18 cellular contexts compared by ENCODE assay signal in genomic region chr20:34388000-34388399, GRCh38. TPM values are rescaled to one million over a fixed set of nuclear protein-coding genes. Genes with fewer than 3 reads are reported as not detected.
DNase-seq lines count a peak whose midpoint lies in the region; ATAC-seq, FAIRE-seq and TF ChIP-seq lines count a peak whose summit lies in the region.
"Had no signal": no experiment of that assay in that cellular context is flagged by ENCODE, and none has a peak within 500 bp of the region (broad histone marks: within the 10 kb centered on the region; RNA-seq: fewer than 3 reads in every experiment).

No MANE protein-coding gene starts in this region.

- H3K79me2 ChIP-seq in HepG2 (ENCODE audit: insufficient read depth, low read length) (peaks cover 96% of the 10 kb centered on the region), PC-9 (ENCODE audit: low read depth) (peaks cover 91% of the 10 kb centered on the region)

- BruUV-seq in HepG2 (replicated peaks; lab: Mats Ljungman, UMichigan): no TSS peak
- no TSS peak for BruUV-seq in PC-9 (replicated peaks; lab: Mats Ljungman, UMichigan)

- H3K4me2 ChIP-seq in HepG2 (ENCODE audit: low read depth, low read length): no peak overlapping the region
- H3K4me2 ChIP-seq in PC-9: no peak overlapping the region

- H2AFZ ChIP-seq in HepG2 (ENCODE audit: low read length) (no peak overlapping the region), PC-9 (no peak overlapping the region)

- no peak for TF ChIP-seq RAD21 in HepG2 (CRISPR knock-in tag; IDR thresholded peaks at IDR 0.05)

- no peak overlapping the region for H3K9ac ChIP-seq in HepG2 (ENCODE audit: insufficient read depth, low read depth, low read length)

- peak overlapping the region in 1 of 2 donors; percentile 17 for H3K4me3 Mint-ChIP-seq in stimulated activated naive B cell treated with anti-CD40 and anti-IgM and Interleukin-4, amounts not matched to agents 10 μg/mL and 1 μg/mL and 100 μg/mL, for 72 hours
- H3K4me3 Mint-ChIP-seq: activated B cell treated with CpG ODN at 0.5 μM for 24 hours; activated CD8-positive, alpha-beta memory T cell treated with anti-CD3 and anti-CD28 coated beads, Interleukin-2, amount 10 ng/mL, durations not matched to agents 7 days and 5 days; naive thymus-derived CD8-positive, alpha-beta T cell; T-cell had no signal

- peaks cover 85% of the 10 kb centered on the region for H3F3A ChIP-seq in PC-9 (ENCODE audit: insufficient read depth, low read depth)

- peaks cover 8 to 39% of the 10 kb centered on the region in 2 experiments for H3K36me3 ChIP-seq in HepG2 (replicated peaks in 1 of 2; ENCODE audit: control insufficient read depth in 1 of 2, insufficient read depth in 2 of 2, low read length in 2 of 2)
- H3K36me3 ChIP-seq in right lobe of liver: peaks cover 0 to 5% (median 2%) of the 10 kb centered on the region in 4 donors
- peaks cover 24% of the 10 kb centered on the region for H3K36me3 ChIP-seq in PC-9 (ENCODE audit: low read depth)

- CTCF ChIA-PET in HepG2 (lab: Yijun Ruan, JAX; ENCODE audit: low intra/inter-chr PET ratio, low total read pairs): no interaction called here
- CTCF ChIA-PET in PC-9 (lab: Charles Lee): interaction anchor here (0.6 kb wide), 1 partner anchor 666 kb away, joined by 8 read pairs; no protein-coding TSS in a partner anchor

- H3K9me3 Mint-ChIP-seq in stimulated activated naive B cell treated with anti-CD40 and anti-IgM and Interleukin-4, amounts not matched to agents 10 μg/mL and 1 μg/mL and 100 μg/mL, for 72 hours: no peaks in the 10 kb centered on the region
- H3K9me3 Mint-ChIP-seq: activated B cell treated with CpG ODN at 0.5 μM for 24 hours; naive thymus-derived CD8-positive, alpha-beta T cell; T-cell had no signal

- H4K20me1 ChIP-seq in HepG2 (ENCODE audit: insufficient read depth, low read length) (peaks cover 47% of the 10 kb centered on the region), PC-9 (ENCODE audit: insufficient read depth) (peaks cover 11% of the 10 kb centered on the region)

- 95% methylated on average over 3 of the region's 3 CpGs for WGBS in HepG2 (ENCODE audit: low lambda C conversion rate)
- WGBS in right lobe of liver (ENCODE audit: insufficient coverage, low coverage, low lambda C conversion rate, missing lambda C conversion rate): 88% methylated on average over 3 of the region's 3 CpGs

- no peaks in the 10 kb centered on the region for H3K27me3 Mint-ChIP-seq in stimulated activated naive B cell treated with anti-CD40 and anti-IgM and Interleukin-4, amounts not matched to agents 10 μg/mL and 1 μg/mL and 100 μg/mL, for 72 hours
- H3K27me3 Mint-ChIP-seq: activated B cell treated with CpG ODN at 0.5 μM for 24 hours; activated CD8-positive, alpha-beta memory T cell treated with anti-CD3 and anti-CD28 coated beads, Interleukin-2, amount 10 ng/mL, durations not matched to agents 7 days and 5 days; naive thymus-derived CD8-positive, alpha-beta T cell; T-cell had no signal

- no peak for ATAC-seq in HepG2
- ATAC-seq in right lobe of liver: no peak
- no peak for ATAC-seq in stimulated activated naive B cell treated with anti-CD40 and anti-IgM and Interleukin-4, amounts not matched to agents 10 μg/mL and 1 μg/mL and 100 μg/mL, for 72 hours (replicated peaks)
- no peak for ATAC-seq in GM19455 (IDR thresholded peaks at IDR 0.05; ENCODE audit: unreplicated experiment)
- ATAC-seq: activated CD8-positive, alpha-beta memory T cell treated with anti-CD3 and anti-CD28 coated beads, Interleukin-2, amount 10 ng/mL, durations not matched to agents 7 days and 5 days; foreskin keratinocyte; naive thymus-derived CD8-positive, alpha-beta T cell; T-cell had no signal

- H3K9me3 ChIP-seq in HepG2 (ENCODE audit: low read length) (no peaks in the 10 kb centered on the region), right lobe of liver (no peaks in the 10 kb centered on the region), PC-9 (ENCODE audit: insufficient read depth, low read depth) (no peaks in the 10 kb centered on the region)

- H3K27ac ChIP-seq in HepG2 (ENCODE audit: extremely low read length, insufficient read depth, low read length) (no peak overlapping the region), right lobe of liver (no peak overlapping the region), PC-9 (peak overlapping the region; percentile 76)
- H3K27ac ChIP-seq: foreskin keratinocyte had no signal

- H3K27me3 ChIP-seq in HepG2 (ENCODE audit: control insufficient read depth in 1 of 2, insufficient read depth in 2 of 2, low read length in 2 of 2) (no peaks in the 10 kb centered on the region), right lobe of liver (no peaks in the 10 kb centered on the region), PC-9 (ENCODE audit: insufficient read depth, low read depth) (no peaks in the 10 kb centered on the region)
- H3K27me3 ChIP-seq: foreskin keratinocyte had no signal

- TF ChIP-seq EP300 in HepG2 (IDR thresholded peaks at IDR 0.05; ENCODE audit: low read depth in 2 of 2, low read length in 2 of 2) (no peak), HepG2 (CRISPR knock-in tag; IDR thresholded peaks at IDR 0.05; ENCODE audit: borderline replicate concordance) (no peak)

- H3K4me1 ChIP-seq in HepG2 (ENCODE audit: insufficient read depth, low read length) (peaks cover 48% of the 10 kb centered on the region), right lobe of liver (peaks cover 0 to 51% (median 16%) of the 10 kb centered on the region in 4 donors), PC-9 (replicated peaks; ENCODE audit: insufficient read depth) (peaks cover 67% of the 10 kb centered on the region)

- peaks cover 27 to 49% of the 10 kb centered on the region in 2 donors for H3K4me1 Mint-ChIP-seq in stimulated activated naive B cell treated with anti-CD40 and anti-IgM and Interleukin-4, amounts not matched to agents 10 μg/mL and 1 μg/mL and 100 μg/mL, for 72 hours

- no peak for TF ChIP-seq CTCF in HepG2 (CRISPR knock-in tag; IDR thresholded peaks at IDR 0.05)
- TF ChIP-seq CTCF in right lobe of liver (IDR thresholded peaks at IDR 0.05): no peak
- TF ChIP-seq CTCF in PC-9 (conservative IDR thresholded peaks at IDR 0.05): no peak

- H3K9me2 ChIP-seq in PC-9 (ENCODE audit: insufficient read depth): no peaks in the 10 kb centered on the region

- H3K27ac Mint-ChIP-seq in stimulated activated naive B cell treated with anti-CD40 and anti-IgM and Interleukin-4, amounts not matched to agents 10 μg/mL and 1 μg/mL and 100 μg/mL, for 72 hours: peak overlapping the region; percentile 4
- H3K27ac Mint-ChIP-seq: activated CD8-positive, alpha-beta memory T cell treated with anti-CD3 and anti-CD28 coated beads, Interleukin-2, amount 10 ng/mL, durations not matched to agents 7 days and 5 days; T-cell had no signal

- no peak for FAIRE-seq in HepG2 (lab: Jason Lieb, UNC)
- no peak for FAIRE-seq in urothelium cell line (lab: Jason Lieb, UNC)

- in situ Hi-C loops in HepG2 (cut with HindIII; ENCODE audit: extremely low pct_ligation_motif_present, low pct_unique_long_range_greater_than_20kb): no loop called here

- peaks cover 16 to 28% of the 10 kb centered on the region in 2 donors for H3K36me3 Mint-ChIP-seq in stimulated activated naive B cell treated with anti-CD40 and anti-IgM and Interleukin-4, amounts not matched to agents 10 μg/mL and 1 μg/mL and 100 μg/mL, for 72 hours

- intact Hi-C loops in HepG2 (cut with micrococcal nuclease; ENCODE audit: unreplicated experiment): no loop called here
- intact Hi-C loops in right lobe of liver (cut with DNase I): no loop called here
- intact Hi-C loops in PC-9 (cut with micrococcal nuclease; ENCODE audit: unreplicated experiment): no loop called here

- TF ChIP-seq POLR2A in HepG2 (IDR thresholded peaks at IDR 0.05; ENCODE audit: insufficient read depth in 1 of 2, low read depth in 2 of 2, low read length in 2 of 2) (no peak), right lobe of liver (IDR thresholded peaks at IDR 0.05) (no peak), erythroblast (IDR thresholded peaks at IDR 0.05; ENCODE audit: low read length) (no peak)

- DNase-seq in HepG2 (ENCODE audit: low spot score) (no peak), right lobe of liver (no peak), PC-9 (no peak), glomerular visceral epithelial cell (ENCODE audit: extremely low spot score) (peak; percentile 72), urothelium cell line (ENCODE audit: low spot score) (no peak), erythroblast (lab: John Stamatoyannopoulos, UW) (no peak)
- DNase-seq in stimulated activated naive B cell treated with anti-CD40 and anti-IgM and Interleukin-4, amounts not matched to agents 10 μg/mL and 1 μg/mL and 100 μg/mL, for 72 hours: no peak
- DNase-seq: activated B cell treated with CpG ODN at 0.5 μM for 24 hours; activated CD8-positive, alpha-beta memory T cell treated with anti-CD3 and anti-CD28 coated beads, Interleukin-2, amount 10 ng/mL, durations not matched to agents 7 days and 5 days; activated effector memory CD4-positive, alpha-beta T cell treated with anti-CD3 and anti-CD28 coated beads, Interleukin-2, amount 50 U/mL, for 16 hours; anterior cingulate cortex; cerebellar nuclear complex; foreskin keratinocyte; naive thymus-derived CD8-positive, alpha-beta T cell; NCI-H2081; substantia nigra; T-cell had no signal

- POLR2A ChIA-PET in HepG2 (lab: Yijun Ruan, JAX): no interaction called here
- POLR2A ChIA-PET in PC-9 (lab: Charles Lee; ENCODE audit: unreplicated experiment): interaction anchor here (0.6 kb wide), 1 partner anchor 255 kb away, joined by 4 read pairs; no protein-coding TSS in a partner anchor

- H3K4me3 ChIP-seq in HepG2 (replicated peaks in 1 of 3; ENCODE audit: insufficient read depth in 1 of 3, low read depth in 2 of 3, low read length in 3 of 3) (no peak overlapping the region), right lobe of liver (no peak overlapping the region), PC-9 (no peak overlapping the region)

RNA-seq across cellular contexts. Expression of gene ITCH, which starts 24.9 kb away (rescaled TPM):
- 112 and 162 TPM in 2 replicates for total RNA-seq in HepG2 (2016; rRNA removed; fragmentation: Illumina TruSeq; extraction: Trizol)
- total RNA-seq in HepG2 (2016; cell fraction: cytosol; rRNA removed; fragmentation: Illumina TruSeq; extraction: Trizol; ENCODE audit: low read depth): 73.1 and 80.6 TPM in 2 replicates
- total RNA-seq in HepG2 (2016; cell fraction: insoluble cytoplasmic fraction; rRNA removed; fragmentation: Illumina TruSeq; extraction: Trizol): 111 and 151 TPM in 2 replicates
- 75.4 and 81.7 TPM in 2 replicates for total RNA-seq in HepG2 (2016; cell fraction: membrane; rRNA removed; fragmentation: Illumina TruSeq; extraction: Trizol)
- total RNA-seq in HepG2 (2016; cell fraction: nucleus; rRNA removed; fragmentation: Illumina TruSeq; extraction: Trizol): 124 and 131 TPM in 2 replicates
- polyA plus RNA-seq in HepG2 (2011; rRNA removed): 17.4 and 20.5 TPM in 2 replicates
- 7.4 and 12.7 TPM in 2 replicates for polyA plus RNA-seq in HepG2 (2011; cell fraction: cytosol; rRNA removed)
- polyA plus RNA-seq in HepG2 (2011; cell fraction: nucleus; rRNA removed): 12.2 and 17.3 TPM in 2 replicates
- 44.6 and 45.2 TPM in 2 replicates for polyA plus RNA-seq in HepG2 (2012)
- 5.3 and 6.3 TPM in 2 replicates for polyA plus RNA-seq in HepG2 (2016; cell fraction: cytosol; fragmentation: Illumina TruSeq; extraction: Trizol; ENCODE audit: low read depth)
- 65.3 and 70.7 TPM in 2 replicates for polyA plus RNA-seq in HepG2 (2016; cell fraction: insoluble cytoplasmic fraction; fragmentation: Illumina TruSeq; extraction: Trizol; ENCODE audit: low read depth)
- polyA plus RNA-seq in HepG2 (2016; cell fraction: membrane; fragmentation: Illumina TruSeq; extraction: Trizol; ENCODE audit: low read depth): 15.2 and 15.3 TPM in 2 replicates
- 55.0 and 61.2 TPM in 2 replicates for polyA plus RNA-seq in HepG2 (2016; cell fraction: nucleus; fragmentation: Illumina TruSeq; extraction: Trizol; ENCODE audit: insufficient read depth, low read depth)
- 30.6 and 37.6 TPM in 2 replicates for polyA minus RNA-seq in HepG2 (2011; rRNA and poly(A)+ RNA removed; ENCODE audit: low replicate concordance)
- 38.7 and 40.1 TPM in 2 replicates for polyA minus RNA-seq in HepG2 (2011; cell fraction: cytosol; rRNA and poly(A)+ RNA removed)
- polyA minus RNA-seq in HepG2 (2011; cell fraction: nucleus; rRNA and poly(A)+ RNA removed): 79.4 and 86.2 TPM in 2 replicates
- 10 to 100 TPM; 32.8 to 71.4 (median 44.1) TPM for total RNA-seq in right lobe of liver
- total RNA-seq in PC-9 (2021): 91.6 and 144 TPM in 2 replicates
